Comparison of ENCODE assay signal across 7 cellular contexts in genomic region chr16:29454835-29455234, GRCh38. TPM values are rescaled to one million over a fixed set of nuclear protein-coding genes. Genes with fewer than 3 reads are reported as not detected.
DNase-seq lines count a peak whose midpoint lies in the region; ATAC-seq, FAIRE-seq and TF ChIP-seq lines count a peak whose summit lies in the region.
"Not testable (repeated sequence)": the region's sequence is repeated elsewhere in the genome, so short reads cannot be mapped to it uniquely, and the experiment has no call there.

No MANE protein-coding gene starts in this region.

- POLR2A ChIA-PET in GM12878 (lab: Charles Lee): not testable (repeated sequence)

- SMC1A ChIA-PET in GM12878 (lab: Charles Lee; ENCODE audit: uncharacterized antibody, unreplicated experiment): not testable (repeated sequence)

- not testable (repeated sequence) for TF ChIP-seq POLR2A in GM12878 (IDR thresholded peaks at IDR 0.05; ENCODE audit: low read depth, low read length)

- not testable (repeated sequence) for TF ChIP-seq RAD21 in GM12878 (IDR thresholded peaks at IDR 0.05; ENCODE audit: insufficient read depth, low read depth, low read length)

- H3K27me3 ChIP-seq in GM12878 (replicated peaks in 1 of 2; ENCODE audit: control insufficient read depth in 2 of 2, insufficient read depth in 2 of 2, low read length in 1 of 2): not testable (repeated sequence)

- not testable (repeated sequence) for H4K20me1 ChIP-seq in GM12878 (ENCODE audit: control insufficient read depth, insufficient read depth)

- not testable (repeated sequence) for DNase-seq in HTR-8/SVneo (ENCODE audit: insufficient read length, low spot score); GM12878 (ENCODE audit: low read depth, low spot score); mucosa of descending colon

- not testable (repeated sequence) for H3K9me3 ChIP-seq in GM12878 (replicated peaks; ENCODE audit: control insufficient read depth, insufficient read depth, low read length); mucosa of descending colon

- TF ChIP-seq EP300 in GM12878 (IDR thresholded peaks at IDR 0.05; ENCODE audit: borderline replicate concordance in 1 of 2, control insufficient read depth in 1 of 2, low read depth in 2 of 2, low read length in 2 of 2): not testable (repeated sequence)

- RAD21 ChIA-PET in GM12878 (lab: Charles Lee; ENCODE audit: unreplicated experiment): not testable (repeated sequence)

- TF ChIP-seq CTCF in GM12878 (IDR thresholded peaks at IDR 0.05 in 2 of 3, conservative IDR thresholded peaks at IDR 0.05 in 1 of 3; ENCODE audit: control insufficient read depth in 2 of 3, extremely low read depth in 1 of 3, insufficient read depth in 1 of 3, low read depth in 3 of 3, low read length in 3 of 3); mucosa of descending colon (IDR thresholded peaks at IDR 0.05): not testable (repeated sequence)

- not testable (repeated sequence) for H3K79me2 ChIP-seq in GM12878 (ENCODE audit: control insufficient read depth, insufficient read depth, low read length)

- not testable (repeated sequence) for BruUV-seq in GM12878 (replicated peaks; lab: Mats Ljungman, UMichigan)

- CTCF ChIA-PET in GM12878 (lab: Yijun Ruan, JAX): not testable (repeated sequence)

- WGBS in GM12878 (ENCODE audit: insufficient coverage, insufficient replicate concordance, low lambda C conversion rate, missing lambda C conversion rate): no CpG with 5 or more reads among the region's 28 CpGs

- in situ Hi-C loops in GM12878 (cut with MboI): not testable (repeated sequence)

- intact Hi-C loops in GM12878 (cut with micrococcal nuclease; ENCODE audit: unreplicated experiment); mucosa of descending colon (cut with DNase I, micrococcal nuclease): not testable (repeated sequence)

- peak; percentile 72 for FAIRE-seq in HTR-8/SVneo (lab: Jason Lieb, UNC)
- peak; percentile 83 for FAIRE-seq in GM12878 (lab: Jason Lieb, UNC)

- not testable (repeated sequence) for H3K4me1 ChIP-seq in GM12878 (ENCODE audit: control insufficient read depth, insufficient read depth, low read length); mucosa of descending colon (ENCODE audit: low read depth)

- not testable (repeated sequence) for H2AFZ ChIP-seq in GM12878 (ENCODE audit: control insufficient read depth, low read depth, low read length)

- H3K4me3 ChIP-seq in GM12878, mucosa of descending colon: not testable (repeated sequence)

- ATAC-seq in GM18861 (IDR thresholded peaks at IDR 0.05; ENCODE audit: unreplicated experiment): peak; percentile 35
- ATAC-seq in GM21360 (IDR thresholded peaks at IDR 0.05; ENCODE audit: unreplicated experiment): peak; percentile 38
- ATAC-seq in HG02642 (IDR thresholded peaks at IDR 0.05; ENCODE audit: poor library complexity, unreplicated experiment): peak; percentile 66
- peak; percentile 52 for ATAC-seq in HG03103 (IDR thresholded peaks at IDR 0.05; ENCODE audit: low read depth, unreplicated experiment)
- peak; percentile 84 for ATAC-seq in GM12878
- peak; percentile 80 for ATAC-seq in mucosa of descending colon

- not testable (repeated sequence) for H3K36me3 ChIP-seq in GM12878 (ENCODE audit: control insufficient read depth in 2 of 2, insufficient read depth in 2 of 2, low read length in 1 of 2); mucosa of descending colon (ENCODE audit: low read depth)

- H3K9ac ChIP-seq in GM12878 (ENCODE audit: control insufficient read depth, insufficient read depth, low read length): not testable (repeated sequence)

- H3K4me2 ChIP-seq in GM12878 (ENCODE audit: control insufficient read depth, insufficient read depth): not testable (repeated sequence)

- not testable (repeated sequence) for H3K27ac ChIP-seq in GM12878 (ENCODE audit: control insufficient read depth, insufficient read depth)

RNA-seq across cellular contexts. Expression of gene SLX1B, which starts 0.5 kb away (rescaled TPM):
- 12.0 and 15.8 TPM in 2 replicates for total RNA-seq in GM12878 (2013; cell fraction: nucleolus; rRNA removed)
- total RNA-seq in GM12878 (2014; rRNA removed) (11.2 and 14.7 TPM in 2 replicates), GM12878 (2014; rRNA removed; fragmentation: Illumina TruSeq; extraction: Trizol) (15.9 and 19.6 TPM in 2 replicates), GM12878 (2021) (2.8 and 34.0 TPM in 2 replicates), mucosa of descending colon (10 to 100 TPM; 14.1 to 88.0 (median 37.2) TPM)
- polyA plus RNA-seq in GM12878 (2011; ENCODE audit: low read depth): 3.1 TPM
- polyA plus RNA-seq in GM12878 (2011; rRNA removed) (1.7 and 14.4 TPM in 2 replicates), GM12878 (2014; fragmentation: Illumina TruSeq; extraction: Trizol) (4.0 and 6.9 TPM in 2 replicates), GM12878 (2014; fragmentation: Nextera tagmentation; extraction: Ambion mirVana) (1 to 10 TPM; 1.6 to 5.5 TPM), GM12878 (2014; rRNA removed) (14.1 and 24.1 TPM in 2 replicates), GM12878 (2016; fragmentation: Nextera tagmentation; extraction: Ambion mirVana) (10 to 100 TPM in 1 of 2 experiments, 1 to 10 TPM in 1; 6.0 to 20.3 TPM)
- 14.1 and 24.5 TPM in 2 replicates for polyA plus RNA-seq in GM12878 (2011; cell fraction: cytosol; rRNA removed)
- polyA plus RNA-seq in GM12878 (2011; cell fraction: nucleus; rRNA removed): 40.8 and 53.1 TPM in 2 replicates
- polyA plus RNA-seq in GM12878 (2012): 0.38 and 0.74 TPM in 2 replicates
- polyA minus RNA-seq in GM12878 (2011; rRNA and poly(A)+ RNA removed): 4.2 and 5.3 TPM in 2 replicates
- 11.4 and 11.5 TPM in 2 replicates for polyA minus RNA-seq in GM12878 (2011; cell fraction: cytosol; rRNA and poly(A)+ RNA removed)
- polyA minus RNA-seq in GM12878 (2011; cell fraction: nucleus; rRNA and poly(A)+ RNA removed): 4.8 and 10.5 TPM in 2 replicates

RNA-seq across cellular contexts. Expression of gene BOLA2, which starts 0.7 kb away (rescaled TPM):
- 65.2 and 70.1 TPM in 2 replicates for total RNA-seq in GM12878 (2013; cell fraction: nucleolus; rRNA removed)
- 56.1 and 58.3 TPM in 2 replicates for total RNA-seq in GM12878 (2014; rRNA removed)
- 12.7 and 14.1 TPM in 2 replicates for total RNA-seq in GM12878 (2014; rRNA removed; fragmentation: Illumina TruSeq; extraction: Trizol)
- total RNA-seq in GM12878 (2021): 3.4 and 5.5 TPM in 2 replicates
- 2.5 TPM for polyA plus RNA-seq in GM12878 (2011; ENCODE audit: low read depth)
- polyA plus RNA-seq in GM12878 (2011; rRNA removed): 12.8 and 15.9 TPM in 2 replicates
- 35.6 and 49.2 TPM in 2 replicates for polyA plus RNA-seq in GM12878 (2011; cell fraction: cytosol; rRNA removed)
- 12.7 and 18.0 TPM in 2 replicates for polyA plus RNA-seq in GM12878 (2011; cell fraction: nucleus; rRNA removed)
- 15.3 and 21.7 TPM in 2 replicates for polyA plus RNA-seq in GM12878 (2012)
- polyA plus RNA-seq in GM12878 (2014; fragmentation: Illumina TruSeq; extraction: Trizol): 8.0 and 9.8 TPM in 2 replicates
- 10 to 100 TPM; 19.6 to 22.8 TPM for polyA plus RNA-seq in GM12878 (2014; fragmentation: Nextera tagmentation; extraction: Ambion mirVana)
- 56.7 and 75.2 TPM in 2 replicates for polyA plus RNA-seq in GM12878 (2014; rRNA removed)
- 10 to 100 TPM; 19.0 to 19.3 TPM for polyA plus RNA-seq in GM12878 (2016; fragmentation: Nextera tagmentation; extraction: Ambion mirVana)
- 7.2 and 11.7 TPM in 2 replicates for polyA minus RNA-seq in GM12878 (2011; rRNA and poly(A)+ RNA removed)
- 1.9 and 3.1 TPM in 2 replicates for polyA minus RNA-seq in GM12878 (2011; cell fraction: cytosol; rRNA and poly(A)+ RNA removed)
- 6.5 and 12.2 TPM in 2 replicates for polyA minus RNA-seq in GM12878 (2011; cell fraction: nucleus; rRNA and poly(A)+ RNA removed)
- total RNA-seq in mucosa of descending colon: 10 to 100 TPM in 2 of 3 donors, 1 to 10 TPM in 1; 4.6 to 11.3 (median 10.1) TPM

RNA-seq across cellular contexts. Expression of gene SULT1A4, which starts 4.9 kb away (rescaled TPM):
- total RNA-seq in GM12878 (2013; cell fraction: nucleolus; rRNA removed): 0.96 and 1.1 TPM in 2 replicates
- total RNA-seq in GM12878 (2014; rRNA removed) (not detected in 2 replicates), GM12878 (2014; rRNA removed; fragmentation: Illumina TruSeq; extraction: Trizol) (0.28 and 0.72 TPM in 2 replicates), GM12878 (2021) (0.35 and 1.3 TPM in 2 replicates), mucosa of descending colon (10 to 100 TPM; 13.1 to 43.2 (median 39.6) TPM)
- polyA plus RNA-seq in GM12878 (2011; ENCODE audit: low read depth): 0.85 TPM
- polyA plus RNA-seq in GM12878 (2011; rRNA removed) (0.16 and 0.22 TPM in 2 replicates), GM12878 (2014; fragmentation: Illumina TruSeq; extraction: Trizol) (0.63 TPM in 1 of 2 replicates, not detected in the other), GM12878 (2014; fragmentation: Nextera tagmentation; extraction: Ambion mirVana) (under 1 TPM; 0.13 to 0.23 TPM), GM12878 (2014; rRNA removed) (0.72 TPM in 1 of 2 replicates, not detected in the other), GM12878 (2016; fragmentation: Nextera tagmentation; extraction: Ambion mirVana) (under 1 TPM in 1 of 2 experiments, not detected in 1; 0.29 TPM)
- 0.09 and 0.33 TPM in 2 replicates for polyA plus RNA-seq in GM12878 (2011; cell fraction: cytosol; rRNA removed)
- 2.5 and 3.9 TPM in 2 replicates for polyA plus RNA-seq in GM12878 (2011; cell fraction: nucleus; rRNA removed)
- 0.42 and 0.46 TPM in 2 replicates for polyA plus RNA-seq in GM12878 (2012)
- polyA minus RNA-seq in GM12878 (2011; rRNA and poly(A)+ RNA removed): 0.46 TPM in 1 of 2 replicates, not detected in the other
- not detected in 2 replicates for polyA minus RNA-seq in GM12878 (2011; cell fraction: cytosol; rRNA and poly(A)+ RNA removed)
- polyA minus RNA-seq in GM12878 (2011; cell fraction: nucleus; rRNA and poly(A)+ RNA removed): 0.85 and 3.2 TPM in 2 replicates

RNA-seq across cellular contexts. Expression of gene NPIPB11, which starts 48.3 kb away (rescaled TPM):
- 32.0 and 33.4 TPM in 2 replicates for total RNA-seq in GM12878 (2013; cell fraction: nucleolus; rRNA removed)
- 0.38 and 0.40 TPM in 2 replicates for total RNA-seq in GM12878 (2014; rRNA removed)
- 1.4 and 1.7 TPM in 2 replicates for total RNA-seq in GM12878 (2014; rRNA removed; fragmentation: Illumina TruSeq; extraction: Trizol)
- 2.1 and 2.7 TPM in 2 replicates for total RNA-seq in GM12878 (2021)
- polyA plus RNA-seq in GM12878 (2011; ENCODE audit: low read depth): 3.0 TPM
- polyA plus RNA-seq in GM12878 (2011; rRNA removed): 1.3 and 2.4 TPM in 2 replicates
- 2.0 and 2.3 TPM in 2 replicates for polyA plus RNA-seq in GM12878 (2011; cell fraction: cytosol; rRNA removed)
- 14.3 and 15.9 TPM in 2 replicates for polyA plus RNA-seq in GM12878 (2011; cell fraction: nucleus; rRNA removed)
- 5.0 TPM in 2 replicates for polyA plus RNA-seq in GM12878 (2012)
- 4.2 and 5.0 TPM in 2 replicates for polyA plus RNA-seq in GM12878 (2014; fragmentation: Illumina TruSeq; extraction: Trizol)
- under 1 TPM; 0.16 to 0.53 TPM for polyA plus RNA-seq in GM12878 (2014; fragmentation: Nextera tagmentation; extraction: Ambion mirVana)
- polyA plus RNA-seq in GM12878 (2014; rRNA removed): 4.8 and 5.5 TPM in 2 replicates
- 1 to 10 TPM; 2.1 to 2.3 TPM for polyA plus RNA-seq in GM12878 (2016; fragmentation: Nextera tagmentation; extraction: Ambion mirVana)
- 6.8 and 7.1 TPM in 2 replicates for polyA minus RNA-seq in GM12878 (2011; rRNA and poly(A)+ RNA removed)
- polyA minus RNA-seq in GM12878 (2011; cell fraction: cytosol; rRNA and poly(A)+ RNA removed): 0.53 and 3.2 TPM in 2 replicates
- 2.8 and 4.6 TPM in 2 replicates for polyA minus RNA-seq in GM12878 (2011; cell fraction: nucleus; rRNA and poly(A)+ RNA removed)
- total RNA-seq in mucosa of descending colon: 1 to 10 TPM; 2.0 to 4.4 (median 2.3) TPM

RNA-seq across cellular contexts. Expression of gene NPIPB12, which starts 51.4 kb away (rescaled TPM):
- total RNA-seq in GM12878 (2013; cell fraction: nucleolus; rRNA removed): 485 and 544 TPM in 2 replicates
- 5.8 and 9.0 TPM in 2 replicates for total RNA-seq in GM12878 (2014; rRNA removed)
- 14.6 and 21.0 TPM in 2 replicates for total RNA-seq in GM12878 (2014; rRNA removed; fragmentation: Illumina TruSeq; extraction: Trizol)
- 26.4 and 32.4 TPM in 2 replicates for total RNA-seq in GM12878 (2021)
- 26.6 TPM for polyA plus RNA-seq in GM12878 (2011; ENCODE audit: low read depth)
- 19.8 and 30.0 TPM in 2 replicates for polyA plus RNA-seq in GM12878 (2011; rRNA removed)
- polyA plus RNA-seq in GM12878 (2011; cell fraction: cytosol; rRNA removed): 12.2 and 14.9 TPM in 2 replicates
- polyA plus RNA-seq in GM12878 (2011; cell fraction: nucleus; rRNA removed): 90.4 and 126 TPM in 2 replicates
- polyA plus RNA-seq in GM12878 (2012): 35.4 and 44.7 TPM in 2 replicates
- 36.5 and 52.5 TPM in 2 replicates for polyA plus RNA-seq in GM12878 (2014; fragmentation: Illumina TruSeq; extraction: Trizol)
- polyA plus RNA-seq in GM12878 (2014; fragmentation: Nextera tagmentation; extraction: Ambion mirVana): 1 to 10 TPM; 1.4 to 6.2 TPM
- 28.7 and 41.3 TPM in 2 replicates for polyA plus RNA-seq in GM12878 (2014; rRNA removed)
- polyA plus RNA-seq in GM12878 (2016; fragmentation: Nextera tagmentation; extraction: Ambion mirVana): 10 to 100 TPM; 23.4 to 24.2 TPM
- 72.9 and 134 TPM in 2 replicates for polyA minus RNA-seq in GM12878 (2011; rRNA and poly(A)+ RNA removed)
- 12.5 and 19.2 TPM in 2 replicates for polyA minus RNA-seq in GM12878 (2011; cell fraction: cytosol; rRNA and poly(A)+ RNA removed)
- polyA minus RNA-seq in GM12878 (2011; cell fraction: nucleus; rRNA and poly(A)+ RNA removed): 55.5 and 101 TPM in 2 replicates
- total RNA-seq in mucosa of descending colon: 100 to 1,000 TPM in 2 of 3 donors, 10 to 100 TPM in 1; 56.8 to 107 (median 103) TPM

Comparison
In these comparisons a context has a peak if more than half of its experiments do, and no peak if none do; other contexts are left out.
1. RNA of gene SULT1A4, which starts 4.9 kb away (total RNA-seq): 13.1 to 43.2 TPM in mucosa of descending colon; 0.28 to 1.3 TPM in GM12878; every median in the first group is over 4 times any median in the second.
2. Peak in every context shown above with its lines, with median percentiles within 50 percentile points of each other: ATAC-seq.